Comparison of ENCODE assay signal across 31 cellular contexts in genomic region chr2:36892805-36893204, GRCh38.
"Had no signal": no experiment of that assay in that cellular context is flagged by ENCODE, and none has a peak within 500 bp of the region (broad histone marks: within the 10 kb centered on the region; RNA-seq: fewer than 3 reads in every experiment).

No MANE protein-coding gene starts in this region.

- H3K27ac ChIP-seq: ascending aorta, breast epithelium, Peyer's patch had no signal

- DNase-seq: activated CD4-positive, alpha-beta T cell treated with anti-CD3 and anti-CD28 coated beads, Interleukin-2, amount 10 ng/mL, durations not matched to agents 24 days and 14 days; activated CD4-positive, alpha-beta T cell treated with anti-CD3 and anti-CD28 coated beads, Interleukin-2, amount 50 U/mL, for 4 hours; activated CD8-positive, alpha-beta T cell treated with anti-CD3 and anti-CD28 coated beads, Interleukin-2, amount 10 ng/mL, durations not matched to agents 7 days and 5 days; activated gamma-delta T cell; activated naive CD4-positive, alpha-beta T cell treated with Interleukin-2 at 50 U/mL for 16 hours; activated naive CD8-positive, alpha-beta T cell treated with anti-CD3 and anti-CD28 coated beads, Interleukin-2, amount 10 ng/mL, durations not matched to agents 7 days and 5 days; activated T-cell treated with anti-CD3 and anti-CD28 coated beads, Interleukin-2, amount 50 U/mL, for 24 hours; amygdala; caudate nucleus; Kasumi-1; KG1; MM.1S; MV-4-11; NCI-H1092; NCI-H1436 treated with DMSO at 0.1 percent for 48 hours; NCI-H1694 treated with DMSO at 0.1 percent for 48 hours; NCI-H2029; NCI-H510A; NCI-H526; NCI-H748 treated with DMSO at 0.1 percent for 48 hours; NK-92 treated with Interleukin-12 subunit alpha and Interleukin-12 subunit beta, amount 100 ng/mL, for 24 hours; PC-3; Peyer's patch; RPMI8226; SIG-M5; T-cell; T-helper 2 cell; T-helper 9 cell had no signal

- ATAC-seq: activated CD8-positive, alpha-beta T cell treated with anti-CD3 and anti-CD28 coated beads, Interleukin-2, amount 10 ng/mL, durations not matched to agents 7 days and 5 days; PC-3; SK-N-SH treated with all-trans-retinoic acid at 6 μM for 48 hours; T-cell had no signal

- H3K27me3 ChIP-seq: ascending aorta, breast epithelium, Peyer's patch had no signal

- H3K4me3 ChIP-seq: ascending aorta, breast epithelium, Peyer's patch had no signal

- H3K9me3 ChIP-seq: ascending aorta, breast epithelium, Peyer's patch had no signal

- H3K4me1 ChIP-seq: ascending aorta, breast epithelium, Peyer's patch had no signal

- H3K36me3 ChIP-seq: breast epithelium had no signal
